Comparison of ENCODE assay signal across 1 cellular context in the genomic region with DNA sequence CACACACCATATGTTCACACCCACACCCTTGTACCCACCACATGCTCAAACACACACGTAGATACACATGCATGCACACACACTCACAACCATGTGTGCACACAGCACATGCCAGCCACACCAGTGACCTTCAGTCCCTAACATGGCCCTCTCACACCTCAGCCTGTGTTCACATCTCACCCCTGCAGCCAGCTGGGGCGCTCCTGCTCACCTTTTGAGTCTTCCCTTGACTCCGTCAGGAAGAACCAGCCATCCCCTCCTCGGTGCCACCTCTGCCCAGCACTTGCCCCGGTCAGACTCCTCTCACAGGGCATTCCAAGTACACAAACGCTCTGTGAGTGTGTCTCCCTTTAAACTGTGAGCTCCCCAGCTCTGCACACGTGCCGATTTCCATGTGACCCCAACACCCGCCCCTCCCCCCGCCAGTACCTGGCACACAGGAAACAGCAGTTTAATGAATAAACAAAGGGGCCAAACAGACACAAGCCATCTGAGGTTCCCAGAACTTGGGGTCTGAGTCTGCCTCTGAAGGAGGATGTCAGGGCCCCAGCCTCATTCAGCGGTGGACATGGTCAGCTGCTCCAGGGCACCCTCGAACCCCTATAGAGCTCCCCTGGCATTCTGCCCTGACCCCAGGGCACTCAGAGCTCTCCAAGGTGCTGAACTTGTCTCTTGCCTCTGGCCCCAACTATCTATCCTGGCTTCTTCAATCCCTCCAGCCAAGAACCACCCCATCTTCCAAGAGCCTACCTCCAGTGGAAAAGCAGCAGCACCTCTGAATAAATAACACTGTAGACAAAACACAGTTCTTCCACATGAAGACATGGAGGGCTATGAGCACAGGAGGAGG.
TF ChIP-seq lines count a peak whose summit lies in the region.

No MANE protein-coding gene starts in this region.

TF ChIP-seq in HepG2, 621 proteins besides CTCF, POLR2A, EP300 and RAD21 (continued from another document and continues in another):
- peak; percentile 61; the same call in 1 of the 2 replicates for TF ChIP-seq HOXD1 (CRISPR knock-in tag; IDR thresholded peaks at IDR 0.05)
- TF ChIP-seq MED13 (CRISPR knock-in tag; IDR thresholded peaks at IDR 0.05) = no peak
- TF ChIP-seq DNMT3B (CRISPR knock-in tag; conservative IDR thresholded peaks at IDR 0.05) = peak; percentile 73; the same call in 1 of the 2 replicates
- TF ChIP-seq PPARG (CRISPR knock-in tag; conservative IDR thresholded peaks at IDR 0.05) = peak; percentile 58
- TF ChIP-seq ZFP41 (CRISPR knock-in tag; IDR thresholded peaks at IDR 0.05; ENCODE audit: borderline replicate concordance) = no peak
- no peak for TF ChIP-seq ZNF44 (CRISPR knock-in tag; IDR thresholded peaks at IDR 0.05)
- TF ChIP-seq SAP130 (CRISPR knock-in tag; IDR thresholded peaks at IDR 0.05; ENCODE audit: low read depth) = peak; percentile 50; the same call in 1 of the 2 replicates
- TF ChIP-seq, protein P1, sequence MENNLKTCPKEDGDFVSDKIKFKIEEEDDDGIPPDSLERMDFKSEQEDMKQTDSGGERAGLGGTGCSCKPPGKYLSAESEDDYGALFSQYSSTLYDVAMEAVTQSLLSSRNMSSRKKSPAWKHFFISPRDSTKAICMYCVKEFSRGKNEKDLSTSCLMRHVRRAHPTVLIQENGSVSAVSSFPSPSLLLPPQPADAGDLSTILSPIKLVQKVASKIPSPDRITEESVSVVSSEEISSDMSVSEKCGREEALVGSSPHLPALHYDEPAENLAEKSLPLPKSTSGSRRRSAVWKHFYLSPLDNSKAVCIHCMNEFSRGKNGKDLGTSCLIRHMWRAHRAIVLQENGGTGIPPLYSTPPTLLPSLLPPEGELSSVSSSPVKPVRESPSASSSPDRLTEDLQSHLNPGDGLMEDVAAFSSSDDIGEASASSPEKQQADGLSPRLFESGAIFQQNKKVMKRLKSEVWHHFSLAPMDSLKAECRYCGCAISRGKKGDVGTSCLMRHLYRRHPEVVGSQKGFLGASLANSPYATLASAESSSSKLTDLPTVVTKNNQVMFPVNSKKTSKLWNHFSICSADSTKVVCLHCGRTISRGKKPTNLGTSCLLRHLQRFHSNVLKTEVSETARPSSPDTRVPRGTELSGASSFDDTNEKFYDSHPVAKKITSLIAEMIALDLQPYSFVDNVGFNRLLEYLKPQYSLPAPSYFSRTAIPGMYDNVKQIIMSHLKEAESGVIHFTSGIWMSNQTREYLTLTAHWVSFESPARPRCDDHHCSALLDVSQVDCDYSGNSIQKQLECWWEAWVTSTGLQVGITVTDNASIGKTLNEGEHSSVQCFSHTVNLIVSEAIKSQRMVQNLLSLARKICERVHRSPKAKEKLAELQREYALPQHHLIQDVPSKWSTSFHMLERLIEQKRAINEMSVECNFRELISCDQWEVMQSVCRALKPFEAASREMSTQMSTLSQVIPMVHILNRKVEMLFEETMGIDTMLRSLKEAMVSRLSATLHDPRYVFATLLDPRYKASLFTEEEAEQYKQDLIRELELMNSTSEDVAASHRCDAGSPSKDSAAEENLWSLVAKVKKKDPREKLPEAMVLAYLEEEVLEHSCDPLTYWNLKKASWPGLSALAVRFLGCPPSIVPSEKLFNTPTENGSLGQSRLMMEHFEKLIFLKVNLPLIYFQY (CRISPR knock-in tag; IDR thresholded peaks at IDR 0.05; ENCODE audit: borderline replicate concordance) = 0 out of 2 replicates have a peak, but pooled peaks have one; percentile 39
- TF ChIP-seq TCF12 (IDR thresholded peaks at IDR 0.05) = no peak
- TF ChIP-seq TCF12 (CRISPR knock-in tag; IDR thresholded peaks at IDR 0.05) = no peak
- peak; percentile 63; the same call in 1 of the 2 replicates for TF ChIP-seq SMAD3 (CRISPR knock-in tag; IDR thresholded peaks at IDR 0.05)
- no peak for TF ChIP-seq SMC3 (IDR thresholded peaks at IDR 0.05; ENCODE audit: low read length)
- peak; percentile 61; the same call in 1 of the 2 replicates for TF ChIP-seq ARNTL (CRISPR knock-in tag; IDR thresholded peaks at IDR 0.05)
- no peak for TF ChIP-seq POGZ (CRISPR knock-in tag; IDR thresholded peaks at IDR 0.05)
- TF ChIP-seq SOX13 (IDR thresholded peaks at IDR 0.05) = no peak
- TF ChIP-seq SOX13 (CRISPR knock-in tag; conservative IDR thresholded peaks at IDR 0.05 in 1 of 2, IDR thresholded peaks at IDR 0.05 in 1 of 2) = 0 out of 4 replicates have a peak, but pooled peaks of 1 of the 2 experiments have one; percentile 15
- TF ChIP-seq, protein P2, sequence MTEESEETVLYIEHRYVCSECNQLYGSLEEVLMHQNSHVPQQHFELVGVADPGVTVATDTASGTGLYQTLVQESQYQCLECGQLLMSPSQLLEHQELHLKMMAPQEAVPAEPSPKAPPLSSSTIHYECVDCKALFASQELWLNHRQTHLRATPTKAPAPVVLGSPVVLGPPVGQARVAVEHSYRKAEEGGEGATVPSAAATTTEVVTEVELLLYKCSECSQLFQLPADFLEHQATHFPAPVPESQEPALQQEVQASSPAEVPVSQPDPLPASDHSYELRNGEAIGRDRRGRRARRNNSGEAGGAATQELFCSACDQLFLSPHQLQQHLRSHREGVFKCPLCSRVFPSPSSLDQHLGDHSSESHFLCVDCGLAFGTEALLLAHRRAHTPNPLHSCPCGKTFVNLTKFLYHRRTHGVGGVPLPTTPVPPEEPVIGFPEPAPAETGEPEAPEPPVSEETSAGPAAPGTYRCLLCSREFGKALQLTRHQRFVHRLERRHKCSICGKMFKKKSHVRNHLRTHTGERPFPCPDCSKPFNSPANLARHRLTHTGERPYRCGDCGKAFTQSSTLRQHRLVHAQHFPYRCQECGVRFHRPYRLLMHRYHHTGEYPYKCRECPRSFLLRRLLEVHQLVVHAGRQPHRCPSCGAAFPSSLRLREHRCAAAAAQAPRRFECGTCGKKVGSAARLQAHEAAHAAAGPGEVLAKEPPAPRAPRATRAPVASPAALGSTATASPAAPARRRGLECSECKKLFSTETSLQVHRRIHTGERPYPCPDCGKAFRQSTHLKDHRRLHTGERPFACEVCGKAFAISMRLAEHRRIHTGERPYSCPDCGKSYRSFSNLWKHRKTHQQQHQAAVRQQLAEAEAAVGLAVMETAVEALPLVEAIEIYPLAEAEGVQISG (CRISPR knock-in tag; IDR thresholded peaks at IDR 0.05) = peak; percentile 63
- TF ChIP-seq, protein P3, sequence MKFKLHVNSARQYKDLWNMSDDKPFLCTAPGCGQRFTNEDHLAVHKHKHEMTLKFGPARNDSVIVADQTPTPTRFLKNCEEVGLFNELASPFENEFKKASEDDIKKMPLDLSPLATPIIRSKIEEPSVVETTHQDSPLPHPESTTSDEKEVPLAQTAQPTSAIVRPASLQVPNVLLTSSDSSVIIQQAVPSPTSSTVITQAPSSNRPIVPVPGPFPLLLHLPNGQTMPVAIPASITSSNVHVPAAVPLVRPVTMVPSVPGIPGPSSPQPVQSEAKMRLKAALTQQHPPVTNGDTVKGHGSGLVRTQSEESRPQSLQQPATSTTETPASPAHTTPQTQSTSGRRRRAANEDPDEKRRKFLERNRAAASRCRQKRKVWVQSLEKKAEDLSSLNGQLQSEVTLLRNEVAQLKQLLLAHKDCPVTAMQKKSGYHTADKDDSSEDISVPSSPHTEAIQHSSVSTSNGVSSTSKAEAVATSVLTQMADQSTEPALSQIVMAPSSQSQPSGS (CRISPR knock-in tag; IDR thresholded peaks at IDR 0.05) = no peak; the same call in 1 of the 2 replicates
- TF ChIP-seq ZMAT3 (CRISPR knock-in tag; conservative IDR thresholded peaks at IDR 0.05) = peak; percentile 79; the same call in 1 of the 2 replicates
- TF ChIP-seq, protein P4, sequence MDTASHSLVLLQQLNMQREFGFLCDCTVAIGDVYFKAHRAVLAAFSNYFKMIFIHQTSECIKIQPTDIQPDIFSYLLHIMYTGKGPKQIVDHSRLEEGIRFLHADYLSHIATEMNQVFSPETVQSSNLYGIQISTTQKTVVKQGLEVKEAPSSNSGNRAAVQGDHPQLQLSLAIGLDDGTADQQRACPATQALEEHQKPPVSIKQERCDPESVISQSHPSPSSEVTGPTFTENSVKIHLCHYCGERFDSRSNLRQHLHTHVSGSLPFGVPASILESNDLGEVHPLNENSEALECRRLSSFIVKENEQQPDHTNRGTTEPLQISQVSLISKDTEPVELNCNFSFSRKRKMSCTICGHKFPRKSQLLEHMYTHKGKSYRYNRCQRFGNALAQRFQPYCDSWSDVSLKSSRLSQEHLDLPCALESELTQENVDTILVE (CRISPR knock-in tag; IDR thresholded peaks at IDR 0.05) = peak; percentile 88; the same call in 1 of the 2 replicates
- TF ChIP-seq PITX1 (CRISPR knock-in tag; IDR thresholded peaks at IDR 0.05) = no peak
- TF ChIP-seq TBL1XR1 (IDR thresholded peaks at IDR 0.05; ENCODE audit: borderline replicate concordance, low read length, partially characterized antibody) = no peak
- TF ChIP-seq, protein P5, sequence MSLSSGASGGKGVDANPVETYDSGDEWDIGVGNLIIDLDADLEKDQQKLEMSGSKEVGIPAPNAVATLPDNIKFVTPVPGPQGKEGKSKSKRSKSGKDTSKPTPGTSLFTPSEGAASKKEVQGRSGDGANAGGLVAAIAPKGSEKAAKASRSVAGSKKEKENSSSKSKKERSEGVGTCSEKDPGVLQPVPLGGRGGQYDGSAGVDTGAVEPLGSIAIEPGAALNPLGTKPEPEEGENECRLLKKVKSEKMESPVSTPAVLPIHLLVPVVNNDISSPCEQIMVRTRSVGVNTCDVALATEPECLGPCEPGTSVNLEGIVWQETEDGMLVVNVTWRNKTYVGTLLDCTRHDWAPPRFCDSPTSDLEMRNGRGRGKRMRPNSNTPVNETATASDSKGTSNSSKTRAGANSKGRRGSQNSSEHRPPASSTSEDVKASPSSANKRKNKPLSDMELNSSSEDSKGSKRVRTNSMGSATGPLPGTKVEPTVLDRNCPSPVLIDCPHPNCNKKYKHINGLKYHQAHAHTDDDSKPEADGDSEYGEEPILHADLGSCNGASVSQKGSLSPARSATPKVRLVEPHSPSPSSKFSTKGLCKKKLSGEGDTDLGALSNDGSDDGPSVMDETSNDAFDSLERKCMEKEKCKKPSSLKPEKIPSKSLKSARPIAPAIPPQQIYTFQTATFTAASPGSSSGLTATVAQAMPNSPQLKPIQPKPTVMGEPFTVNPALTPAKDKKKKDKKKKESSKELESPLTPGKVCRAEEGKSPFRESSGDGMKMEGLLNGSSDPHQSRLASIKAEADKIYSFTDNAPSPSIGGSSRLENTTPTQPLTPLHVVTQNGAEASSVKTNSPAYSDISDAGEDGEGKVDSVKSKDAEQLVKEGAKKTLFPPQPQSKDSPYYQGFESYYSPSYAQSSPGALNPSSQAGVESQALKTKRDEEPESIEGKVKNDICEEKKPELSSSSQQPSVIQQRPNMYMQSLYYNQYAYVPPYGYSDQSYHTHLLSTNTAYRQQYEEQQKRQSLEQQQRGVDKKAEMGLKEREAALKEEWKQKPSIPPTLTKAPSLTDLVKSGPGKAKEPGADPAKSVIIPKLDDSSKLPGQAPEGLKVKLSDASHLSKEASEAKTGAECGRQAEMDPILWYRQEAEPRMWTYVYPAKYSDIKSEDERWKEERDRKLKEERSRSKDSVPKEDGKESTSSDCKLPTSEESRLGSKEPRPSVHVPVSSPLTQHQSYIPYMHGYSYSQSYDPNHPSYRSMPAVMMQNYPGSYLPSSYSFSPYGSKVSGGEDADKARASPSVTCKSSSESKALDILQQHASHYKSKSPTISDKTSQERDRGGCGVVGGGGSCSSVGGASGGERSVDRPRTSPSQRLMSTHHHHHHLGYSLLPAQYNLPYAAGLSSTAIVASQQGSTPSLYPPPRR (CRISPR knock-in tag; IDR thresholded peaks at IDR 0.05; ENCODE audit: borderline replicate concordance) = peak; percentile 31; the same call in 1 of the 2 replicates
- TF ChIP-seq, protein P6, sequence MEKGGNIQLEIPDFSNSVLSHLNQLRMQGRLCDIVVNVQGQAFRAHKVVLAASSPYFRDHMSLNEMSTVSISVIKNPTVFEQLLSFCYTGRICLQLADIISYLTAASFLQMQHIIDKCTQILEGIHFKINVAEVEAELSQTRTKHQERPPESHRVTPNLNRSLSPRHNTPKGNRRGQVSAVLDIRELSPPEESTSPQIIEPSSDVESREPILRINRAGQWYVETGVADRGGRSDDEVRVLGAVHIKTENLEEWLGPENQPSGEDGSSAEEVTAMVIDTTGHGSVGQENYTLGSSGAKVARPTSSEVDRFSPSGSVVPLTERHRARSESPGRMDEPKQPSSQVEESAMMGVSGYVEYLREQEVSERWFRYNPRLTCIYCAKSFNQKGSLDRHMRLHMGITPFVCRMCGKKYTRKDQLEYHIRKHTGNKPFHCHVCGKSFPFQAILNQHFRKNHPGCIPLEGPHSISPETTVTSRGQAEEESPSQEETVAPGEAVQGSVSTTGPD (CRISPR knock-in tag; IDR thresholded peaks at IDR 0.05) = no peak
- TF ChIP-seq, protein P7, sequence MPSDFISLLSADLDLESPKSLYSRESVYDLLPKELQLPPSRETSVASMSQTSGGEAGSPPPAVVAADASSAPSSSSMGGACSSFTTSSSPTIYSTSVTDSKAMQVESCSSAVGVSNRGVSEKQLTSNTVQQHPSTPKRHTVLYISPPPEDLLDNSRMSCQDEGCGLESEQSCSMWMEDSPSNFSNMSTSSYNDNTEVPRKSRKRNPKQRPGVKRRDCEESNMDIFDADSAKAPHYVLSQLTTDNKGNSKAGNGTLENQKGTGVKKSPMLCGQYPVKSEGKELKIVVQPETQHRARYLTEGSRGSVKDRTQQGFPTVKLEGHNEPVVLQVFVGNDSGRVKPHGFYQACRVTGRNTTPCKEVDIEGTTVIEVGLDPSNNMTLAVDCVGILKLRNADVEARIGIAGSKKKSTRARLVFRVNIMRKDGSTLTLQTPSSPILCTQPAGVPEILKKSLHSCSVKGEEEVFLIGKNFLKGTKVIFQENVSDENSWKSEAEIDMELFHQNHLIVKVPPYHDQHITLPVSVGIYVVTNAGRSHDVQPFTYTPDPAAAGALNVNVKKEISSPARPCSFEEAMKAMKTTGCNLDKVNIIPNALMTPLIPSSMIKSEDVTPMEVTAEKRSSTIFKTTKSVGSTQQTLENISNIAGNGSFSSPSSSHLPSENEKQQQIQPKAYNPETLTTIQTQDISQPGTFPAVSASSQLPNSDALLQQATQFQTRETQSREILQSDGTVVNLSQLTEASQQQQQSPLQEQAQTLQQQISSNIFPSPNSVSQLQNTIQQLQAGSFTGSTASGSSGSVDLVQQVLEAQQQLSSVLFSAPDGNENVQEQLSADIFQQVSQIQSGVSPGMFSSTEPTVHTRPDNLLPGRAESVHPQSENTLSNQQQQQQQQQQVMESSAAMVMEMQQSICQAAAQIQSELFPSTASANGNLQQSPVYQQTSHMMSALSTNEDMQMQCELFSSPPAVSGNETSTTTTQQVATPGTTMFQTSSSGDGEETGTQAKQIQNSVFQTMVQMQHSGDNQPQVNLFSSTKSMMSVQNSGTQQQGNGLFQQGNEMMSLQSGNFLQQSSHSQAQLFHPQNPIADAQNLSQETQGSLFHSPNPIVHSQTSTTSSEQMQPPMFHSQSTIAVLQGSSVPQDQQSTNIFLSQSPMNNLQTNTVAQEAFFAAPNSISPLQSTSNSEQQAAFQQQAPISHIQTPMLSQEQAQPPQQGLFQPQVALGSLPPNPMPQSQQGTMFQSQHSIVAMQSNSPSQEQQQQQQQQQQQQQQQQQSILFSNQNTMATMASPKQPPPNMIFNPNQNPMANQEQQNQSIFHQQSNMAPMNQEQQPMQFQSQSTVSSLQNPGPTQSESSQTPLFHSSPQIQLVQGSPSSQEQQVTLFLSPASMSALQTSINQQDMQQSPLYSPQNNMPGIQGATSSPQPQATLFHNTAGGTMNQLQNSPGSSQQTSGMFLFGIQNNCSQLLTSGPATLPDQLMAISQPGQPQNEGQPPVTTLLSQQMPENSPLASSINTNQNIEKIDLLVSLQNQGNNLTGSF (CRISPR knock-in tag; IDR thresholded peaks at IDR 0.05) = 0 out of 2 replicates have a peak, but pooled peaks have one; percentile 57
- TF ChIP-seq ZNF543 (CRISPR knock-in tag; IDR thresholded peaks at IDR 0.05) = 0 out of 2 replicates have a peak, but pooled peaks have one; percentile 52
- TF ChIP-seq ZNF138 (CRISPR knock-in tag; IDR thresholded peaks at IDR 0.05; ENCODE audit: low read depth) = no peak
- no peak for TF ChIP-seq ZNF441 (CRISPR knock-in tag; IDR thresholded peaks at IDR 0.05; ENCODE audit: borderline replicate concordance)
- no peak for TF ChIP-seq TRIM24 (CRISPR knock-in tag; IDR thresholded peaks at IDR 0.05)
- no peak for TF ChIP-seq ZMYM4 (CRISPR knock-in tag; IDR thresholded peaks at IDR 0.05)
- no peak for TF ChIP-seq ZNF546 (CRISPR knock-in tag; conservative IDR thresholded peaks at IDR 0.05)
